Comparison of ENCODE assay signal across 22 cellular contexts in genomic region chr16:86455609-86456008, GRCh38. TPM values are rescaled to one million over a fixed set of nuclear protein-coding genes. Genes with fewer than 3 reads are reported as not detected.
A peak's percentile ranks its signal among the peaks of the same experiment; 100 is the strongest.
DNase-seq lines count a peak whose midpoint lies in the region; ATAC-seq and TF ChIP-seq lines count a peak whose summit lies in the region.
"Had no signal": no experiment of that assay in that cellular context is flagged by ENCODE, and none has a peak within 500 bp of the region (broad histone marks: within the 10 kb centered on the region; RNA-seq: fewer than 3 reads in every experiment).

No MANE protein-coding gene starts in this region.

- TF ChIP-seq CTCF in BJ (IDR thresholded peaks at IDR 0.05; ENCODE audit: insufficient read depth, low read depth, low read length) (no peak), fibroblast of lung (conservative IDR thresholded peaks at IDR 0.05 in 1 of 2, IDR thresholded peaks at IDR 0.05 in 1 of 2; ENCODE audit: low read depth in 1 of 2, low read length in 2 of 2) (no peak), stomach (IDR thresholded peaks at IDR 0.05) (no peak), WTC11 (IDR thresholded peaks at IDR 0.05) (no peak)

- H3K4me1 ChIP-seq in fibroblast of lung (ENCODE audit: control insufficient read depth, extremely low read depth, insufficient read depth, low read length) (peaks cover 11% of the 10 kb centered on the region), stomach (peaks cover 0 to 15% (median 11%) of the 10 kb centered on the region in 4 donors)

- H3K4me1 Mint-ChIP-seq in WTC11, result no peaks in the 10 kb centered on the region
- no peaks in the 10 kb centered on the region for H3K4me1 Mint-ChIP-seq in activated naive CD8-positive, alpha-beta T cell treated with anti-CD3 and anti-CD28 coated beads for 36 hours

- H3K27ac ChIP-seq in fibroblast of lung (ENCODE audit: insufficient read depth, low read length) (peak overlapping the region; percentile 65), stomach (peak overlapping the region in 4 of 5 donors; percentile 35 to 88 (median 67))
- H3K27ac ChIP-seq: C4-2B, PC-9 had no signal

- intact Hi-C loops in stomach (cut with DNase I; ENCODE audit: low total_unique reads), result no loop called here

- no peak for ATAC-seq in HG02759 (IDR thresholded peaks at IDR 0.05; ENCODE audit: unreplicated experiment)
- no peak for ATAC-seq in WTC11
- no peak for ATAC-seq in HG03025 (IDR thresholded peaks at IDR 0.05; ENCODE audit: low FRiP score, unreplicated experiment)
- ATAC-seq: CD8-positive, alpha-beta T cell; HCT116 had no signal

- H3K79me2 ChIP-seq in fibroblast of lung (ENCODE audit: control insufficient read depth, insufficient read depth, low read length), result no peaks in the 10 kb centered on the region

- H4K20me1 ChIP-seq in fibroblast of lung (ENCODE audit: control insufficient read depth, extremely low read depth, insufficient read depth, low read length), result no peaks in the 10 kb centered on the region

- H3K9me3 Mint-ChIP-seq in WTC11, result peaks cover 11% of the 10 kb centered on the region
- no peaks in the 10 kb centered on the region for H3K9me3 Mint-ChIP-seq in activated naive CD8-positive, alpha-beta T cell treated with anti-CD3 and anti-CD28 coated beads for 36 hours
- H3K9me3 Mint-ChIP-seq: CD8-positive, alpha-beta T cell had no signal

- no peak overlapping the region for H3K4me3 ChIP-seq in BJ (ENCODE audit: low read depth, low read length)
- H3K4me3 ChIP-seq in fibroblast of lung (replicated peaks in 1 of 4; ENCODE audit: control extremely low read depth in 1 of 4, insufficient read depth in 1 of 4, low read depth in 3 of 4, low read length in 4 of 4), result no peak overlapping the region
- H3K4me3 ChIP-seq in stomach, result no peak overlapping the region
- H3K4me3 ChIP-seq: MG63, PC-9 had no signal

- CTCF ChIA-PET in BJ (lab: Yijun Ruan, JAX) (interaction anchor here (1.0 to 2.6 kb wide), 2 partner anchors 15 to 62 kb away, joined by 3 to 8 read pairs; no protein-coding TSS in a partner anchor), WTC11 (lab: Charles Lee) (no interaction called here)

- H3K4me3 Mint-ChIP-seq in WTC11, result no peak overlapping the region
- H3K4me3 Mint-ChIP-seq in activated naive CD8-positive, alpha-beta T cell treated with anti-CD3 and anti-CD28 coated beads for 36 hours, result no peak overlapping the region
- H3K4me3 Mint-ChIP-seq: CD8-positive, alpha-beta T cell had no signal

- DNase-seq in BJ (ENCODE audit: low read depth), result peak; percentile 51
- peak; percentile 47 for DNase-seq in RPMI7951 (ENCODE audit: low read depth)
- peak in 1 of 2 donors; percentile 74 for DNase-seq in fibroblast of lung (ENCODE audit: low read depth in 2 of 2)
- DNase-seq in stomach, result no peak
- DNase-seq in WTC11 (ENCODE audit: low spot score), result no peak
- DNase-seq in activated naive CD8-positive, alpha-beta T cell treated with anti-CD3 and anti-CD28 coated beads for 36 hours, result no peak
- DNase-seq: CD8-positive, alpha-beta T cell; DMS 273 treated with DMSO at 0.1 percent for 48 hours; DMS79; KG1; NCI-H1105 treated with DMSO at 0.1 percent for 48 hours; NCI-H146; NCI-H1930; NCI-H526 treated with DMSO at 0.1 percent for 48 hours; PC-9; Right ventricle myocardium superior; RPMI8226 had no signal

- POLR2A ChIA-PET in BJ (lab: Charles Lee) (no interaction called here), WTC11 (lab: Charles Lee) (no interaction called here)

- no peak overlapping the region for H2AFZ ChIP-seq in fibroblast of lung (ENCODE audit: low read length)
- H2AFZ ChIP-seq: PC-9 had no signal

- no peak for TF ChIP-seq EP300 in stomach (IDR thresholded peaks at IDR 0.05)

- no peaks in the 10 kb centered on the region for H3K36me3 ChIP-seq in BJ (ENCODE audit: control insufficient read depth, insufficient read depth, low read length)
- H3K36me3 ChIP-seq in fibroblast of lung (ENCODE audit: control insufficient read depth, insufficient read depth, low read length), result no peaks in the 10 kb centered on the region
- no peaks in the 10 kb centered on the region for H3K36me3 ChIP-seq in stomach
- H3K36me3 ChIP-seq: MG63 had no signal

- H3K9ac ChIP-seq in fibroblast of lung (ENCODE audit: insufficient read depth, low read length), result no peak overlapping the region

- no peak overlapping the region for H3K4me2 ChIP-seq in fibroblast of lung (ENCODE audit: extremely low read depth, insufficient read depth, low read length)
- H3K4me2 ChIP-seq: PC-9 had no signal

- H3K27me3 ChIP-seq in BJ (ENCODE audit: control insufficient read depth, insufficient read depth, low read length) (peaks cover 3% of the 10 kb centered on the region; the same call in 1 of the 2 replicates), fibroblast of lung (ENCODE audit: control insufficient read depth, insufficient read depth, low read length) (no peaks in the 10 kb centered on the region), stomach (peaks cover 0 to 11% (median 0%) of the 10 kb centered on the region in 3 donors)
- H3K27me3 ChIP-seq: MG63 had no signal

- no peak for TF ChIP-seq POLR2A in stomach (IDR thresholded peaks at IDR 0.05)

- 74 to 84% (median 79%) methylated on average over 13 of the region's 13 CpGs for WGBS in stomach, 5 donors

- H3K36me3 Mint-ChIP-seq in WTC11, result no peaks in the 10 kb centered on the region
- no peaks in the 10 kb centered on the region for H3K36me3 Mint-ChIP-seq in activated naive CD8-positive, alpha-beta T cell treated with anti-CD3 and anti-CD28 coated beads for 36 hours
- H3K36me3 Mint-ChIP-seq: CD8-positive, alpha-beta T cell had no signal

- H3K27me3 Mint-ChIP-seq in WTC11 (ENCODE audit: low read depth), result peaks cover 10% of the 10 kb centered on the region
- peaks cover 13% of the 10 kb centered on the region for H3K27me3 Mint-ChIP-seq in activated naive CD8-positive, alpha-beta T cell treated with anti-CD3 and anti-CD28 coated beads for 36 hours

- no peak overlapping the region for H3K27ac Mint-ChIP-seq in WTC11
- H3K27ac Mint-ChIP-seq in activated naive CD8-positive, alpha-beta T cell treated with anti-CD3 and anti-CD28 coated beads for 36 hours, result no peak overlapping the region
- H3K27ac Mint-ChIP-seq: CD8-positive, alpha-beta T cell had no signal

- H3K9me3 ChIP-seq in fibroblast of lung (ENCODE audit: control insufficient read depth, insufficient read depth, low read depth, low read length) (no peaks in the 10 kb centered on the region), stomach (peaks cover 0 to 7% (median 2%) of the 10 kb centered on the region in 4 donors)

TF ChIP-seq in WTC11, 78 proteins besides CTCF, POLR2A, EP300 and RAD21:
- TF ChIP-seq ZMAT4 (CRISPR knock-in tag; IDR thresholded peaks at IDR 0.05), result no peak
- no peak for TF ChIP-seq NR1H2 (CRISPR knock-in tag; IDR thresholded peaks at IDR 0.05)
- TF ChIP-seq JUN (CRISPR knock-in tag; IDR thresholded peaks at IDR 0.05), result no peak
- no peak for TF ChIP-seq ZNF219 (CRISPR knock-in tag; IDR thresholded peaks at IDR 0.05; ENCODE audit: borderline replicate concordance)
- TF ChIP-seq IRF1 (CRISPR knock-in tag; IDR thresholded peaks at IDR 0.05), result no peak
- TF ChIP-seq MYBL2 (CRISPR knock-in tag; IDR thresholded peaks at IDR 0.05), result no peak
- TF ChIP-seq TCF7 (CRISPR knock-in tag; IDR thresholded peaks at IDR 0.05; ENCODE audit: low read depth), result no peak
- no peak for TF ChIP-seq NFE2L1 (CRISPR knock-in tag; IDR thresholded peaks at IDR 0.05)
- no peak for TF ChIP-seq JAZF1 (CRISPR knock-in tag; IDR thresholded peaks at IDR 0.05)

RNA-seq across cellular contexts. Expression of gene FOXF1, which starts 54.7 kb away (rescaled TPM):
- polyA plus RNA-seq in BJ (2011; rRNA removed), result 6.0 and 7.7 TPM in 2 replicates
- 4.8 and 6.0 TPM in 2 replicates for polyA minus RNA-seq in BJ (2011; rRNA and poly(A)+ RNA removed)
- 2.1 and 3.0 TPM in 2 replicates for total RNA-seq in RPMI7951 (2014; rRNA removed; shearing (Covaris generic))
- 15.9 and 31.5 TPM in 2 replicates for total RNA-seq in fibroblast of lung
- polyA plus RNA-seq in fibroblast of lung, result 14.0 and 38.5 TPM in 2 replicates
- 19.3 and 43.8 TPM in 2 replicates for polyA plus RNA-seq in fibroblast of lung (2012)
- polyA minus RNA-seq in fibroblast of lung (ENCODE audit: low replicate concordance), result 16.2 and 35.9 TPM in 2 replicates
- total RNA-seq in stomach, result 10 to 100 TPM; 18.4 to 37.9 (median 26.9) TPM
- 10 to 100 TPM; 15.7 to 18.2 (median 17.7) TPM for polyA plus RNA-seq in stomach
- total RNA-seq in WTC11 (2021), result 0.09 to 0.14 TPM in 2 of 3 replicates, not detected in the other
- not detected for total RNA-seq in activated naive CD8-positive, alpha-beta T cell treated with anti-CD3 and anti-CD28 coated beads for 36 hours
- total RNA-seq: CD8-positive, alpha-beta T cell; PC-9 had no signal

Comparison
In these comparisons a context has a peak if more than half of its experiments do, and no peak if none do; other contexts are left out.
1. DNase-seq: peak in BJ (single experiment) and RPMI7951 (single experiment); none in stomach (single experiment), WTC11 (single experiment) and activated naive CD8-positive, alpha-beta T cell treated with anti-CD3 and anti-CD28 coated beads for 36 hours (single experiment).